In genomic region chr14:24426150-24426911, GRCh38 we compare ENCODE assay signal across 12 cellular contexts. TPM values are rescaled to one million over a fixed set of nuclear protein-coding genes. Genes with fewer than 3 reads are reported as not detected.
DNase-seq lines count a peak whose midpoint lies in the region; ATAC-seq and TF ChIP-seq lines count a peak whose summit lies in the region.
"Had no signal": no experiment of that assay in that cellular context is flagged by ENCODE, and none has a peak within 500 bp of the region (broad histone marks: within the 10 kb centered on the region; RNA-seq: fewer than 3 reads in every experiment).

No MANE protein-coding gene starts in this region.

- H3K27ac Mint-ChIP-seq in MCF 10A (ENCODE audit: low read depth, unreplicated experiment) = peak overlapping the region; percentile 80
- peak overlapping the region; percentile 76 for H3K27ac Mint-ChIP-seq in activated T-helper 1 cell treated with anti-CD3 and anti-CD28 coated beads, Interleukin-12 subunit alpha, Interleukin-12 subunit beta, Interleukin-2, Interleukin-4 antibody, amounts not matched to agents 30 ng/mL and 10 ng/mL and 1 ng/mL, durations not matched to agents 14 hours and 24 hours and 36 hours
- H3K27ac Mint-ChIP-seq: nephron progenitor cell; stimulated activated naive CD8-positive, alpha-beta T cell treated with anti-CD3 and anti-CD28 coated beads, Interleukin-15, amount 100 ng/mL, for 72 hours had no signal

- H3K4me1 Mint-ChIP-seq in MCF 10A (ENCODE audit: insufficient read depth, unreplicated experiment) = peaks cover 31% of the 10 kb centered on the region
- peaks cover 35% of the 10 kb centered on the region for H3K4me1 Mint-ChIP-seq in activated T-helper 1 cell treated with anti-CD3 and anti-CD28 coated beads, Interleukin-12 subunit alpha, Interleukin-12 subunit beta, Interleukin-2, Interleukin-4 antibody, amounts not matched to agents 30 ng/mL and 10 ng/mL and 1 ng/mL, durations not matched to agents 14 hours and 24 hours and 36 hours (ENCODE audit: low read depth)

- no peak for ATAC-seq in GM21786 (IDR thresholded peaks at IDR 0.05; ENCODE audit: unreplicated experiment)
- ATAC-seq: stimulated activated naive CD8-positive, alpha-beta T cell treated with anti-CD3 and anti-CD28 coated beads, Interleukin-15, amount 100 ng/mL, for 72 hours had no signal

- TF ChIP-seq CTCF in MCF 10A (IDR thresholded peaks at IDR 0.05; ENCODE audit: unreplicated experiment) = no peak
- no peak for TF ChIP-seq CTCF in breast epithelium (IDR thresholded peaks at IDR 0.05)
- no peak for TF ChIP-seq CTCF in stomach (IDR thresholded peaks at IDR 0.05)
- no peak for TF ChIP-seq CTCF in BE2C (IDR thresholded peaks at IDR 0.05; ENCODE audit: low read depth, low read length)

- WGBS in stomach, 5 donors = 42 to 66% (median 55%) methylated on average over 2 of the region's 2 CpGs

- H3K27ac ChIP-seq in breast epithelium = no peak overlapping the region
- H3K27ac ChIP-seq in stomach = peak overlapping the region; percentile 81 to 99 (median 98)

- H3K4me1 ChIP-seq in breast epithelium = peaks cover 6 to 7% of the 10 kb centered on the region in 2 donors
- H3K4me1 ChIP-seq in stomach = peaks cover 50 to 80% (median 59%) of the 10 kb centered on the region in 4 donors
- peaks cover 6% of the 10 kb centered on the region for H3K4me1 ChIP-seq in BE2C

- no peaks in the 10 kb centered on the region for H3K36me3 ChIP-seq in breast epithelium
- H3K36me3 ChIP-seq in stomach = peaks cover 0 to 3% (median 1%) of the 10 kb centered on the region in 4 donors
- H3K36me3 ChIP-seq in BE2C = no peaks in the 10 kb centered on the region
- H3K36me3 ChIP-seq: gastrocnemius medialis had no signal

- H3K9me3 ChIP-seq in breast epithelium = no peaks in the 10 kb centered on the region
- no peaks in the 10 kb centered on the region for H3K9me3 ChIP-seq in stomach
- H3K9me3 ChIP-seq in BE2C = no peaks in the 10 kb centered on the region
- H3K9me3 ChIP-seq: gastrocnemius medialis had no signal

- H3K27me3 Mint-ChIP-seq in MCF 10A (ENCODE audit: insufficient read depth, unreplicated experiment) = no peaks in the 10 kb centered on the region
- H3K27me3 Mint-ChIP-seq in activated T-helper 1 cell treated with anti-CD3 and anti-CD28 coated beads, Interleukin-12 subunit alpha, Interleukin-12 subunit beta, Interleukin-2, Interleukin-4 antibody, amounts not matched to agents 30 ng/mL and 10 ng/mL and 1 ng/mL, durations not matched to agents 14 hours and 24 hours and 36 hours (ENCODE audit: insufficient read depth) = no peaks in the 10 kb centered on the region
- H3K27me3 Mint-ChIP-seq: stimulated activated naive CD8-positive, alpha-beta T cell treated with anti-CD3 and anti-CD28 coated beads, Interleukin-15, amount 100 ng/mL, for 72 hours had no signal

- TF ChIP-seq EP300 in stomach (IDR thresholded peaks at IDR 0.05) = no peak

- no peak overlapping the region for H3K4me3 Mint-ChIP-seq in MCF 10A (ENCODE audit: unreplicated experiment)
- peak overlapping the region; percentile 34 for H3K4me3 Mint-ChIP-seq in activated T-helper 1 cell treated with anti-CD3 and anti-CD28 coated beads, Interleukin-12 subunit alpha, Interleukin-12 subunit beta, Interleukin-2, Interleukin-4 antibody, amounts not matched to agents 30 ng/mL and 10 ng/mL and 1 ng/mL, durations not matched to agents 14 hours and 24 hours and 36 hours
- H3K4me3 Mint-ChIP-seq: nephron progenitor cell; stimulated activated naive CD8-positive, alpha-beta T cell treated with anti-CD3 and anti-CD28 coated beads, Interleukin-15, amount 100 ng/mL, for 72 hours had no signal

- no TSS peak for BruUV-seq in MCF 10A (replicated peaks; lab: Mats Ljungman, UMichigan)

- no peak for DNase-seq in MCF 10A (ENCODE audit: unreplicated experiment)
- DNase-seq in breast epithelium (ENCODE audit: low spot score in 2 of 2) = no peak
- DNase-seq in activated T-helper 1 cell treated with anti-CD3 and anti-CD28 coated beads, Interleukin-12 subunit alpha, Interleukin-12 subunit beta, Interleukin-2, Interleukin-4 antibody, amounts not matched to agents 30 ng/mL and 10 ng/mL and 1 ng/mL, durations not matched to agents 14 hours and 24 hours and 36 hours (ENCODE audit: low spot score) = no peak
- peak; percentile 6 for DNase-seq in iPS-NIHi7 (ENCODE audit: extremely low spot score)
- no peak for DNase-seq in stomach
- no peak for DNase-seq in AML-193 (lab: John Stamatoyannopoulos, UW)
- DNase-seq in BE2C = no peak
- DNase-seq: gastrocnemius medialis; NCI-H1436 treated with DMSO at 0.1 percent for 48 hours; nephron progenitor cell; stimulated activated naive CD8-positive, alpha-beta T cell treated with anti-CD3 and anti-CD28 coated beads, Interleukin-15, amount 100 ng/mL, for 72 hours had no signal

- TF ChIP-seq POLR2A in breast epithelium (IDR thresholded peaks at IDR 0.05) (no peak), stomach (IDR thresholded peaks at IDR 0.05) (no peak)

- intact Hi-C loops in MCF 10A (cut with micrococcal nuclease) = no loop called here
- intact Hi-C loops in breast epithelium (cut with DNase I; ENCODE audit: low total_unique reads) = no loop called here
- intact Hi-C loops in activated T-helper 1 cell treated with anti-CD3 and anti-CD28 coated beads, Interleukin-12 subunit alpha, Interleukin-12 subunit beta, Interleukin-2, Interleukin-4 antibody, amounts not matched to agents 30 ng/mL and 10 ng/mL and 1 ng/mL, durations not matched to agents 14 hours and 24 hours and 36 hours (cut with micrococcal nuclease) = no loop called here
- intact Hi-C loops in stomach (cut with DNase I; ENCODE audit: low total_unique reads) = no loop called here

- no peaks in the 10 kb centered on the region for H3K9me3 Mint-ChIP-seq in MCF 10A (ENCODE audit: unreplicated experiment)
- no peaks in the 10 kb centered on the region for H3K9me3 Mint-ChIP-seq in activated T-helper 1 cell treated with anti-CD3 and anti-CD28 coated beads, Interleukin-12 subunit alpha, Interleukin-12 subunit beta, Interleukin-2, Interleukin-4 antibody, amounts not matched to agents 30 ng/mL and 10 ng/mL and 1 ng/mL, durations not matched to agents 14 hours and 24 hours and 36 hours
- H3K9me3 Mint-ChIP-seq: stimulated activated naive CD8-positive, alpha-beta T cell treated with anti-CD3 and anti-CD28 coated beads, Interleukin-15, amount 100 ng/mL, for 72 hours had no signal

- peaks cover 1% of the 10 kb centered on the region for H3K36me3 Mint-ChIP-seq in MCF 10A (ENCODE audit: insufficient read depth, unreplicated experiment)
- H3K36me3 Mint-ChIP-seq in activated T-helper 1 cell treated with anti-CD3 and anti-CD28 coated beads, Interleukin-12 subunit alpha, Interleukin-12 subunit beta, Interleukin-2, Interleukin-4 antibody, amounts not matched to agents 30 ng/mL and 10 ng/mL and 1 ng/mL, durations not matched to agents 14 hours and 24 hours and 36 hours (ENCODE audit: low read depth) = peaks cover 2% of the 10 kb centered on the region

- H3K27me3 ChIP-seq in breast epithelium (no peaks in the 10 kb centered on the region), stomach (no peaks in the 10 kb centered on the region), BE2C (no peaks in the 10 kb centered on the region)
- H3K27me3 ChIP-seq: gastrocnemius medialis had no signal

- POLR2A ChIA-PET in MCF 10A (lab: Yijun Ruan, JAX) = interaction anchor here (0.6 to 2.9 kb wide), 12 partner anchors 8 to 237 kb away, joined by 3 to 15 read pairs (median 4); partner anchors contain the start of gene SDR39U1

- H3K4me3 ChIP-seq in breast epithelium = no peak overlapping the region
- no peak overlapping the region for H3K4me3 ChIP-seq in stomach
- H3K4me3 ChIP-seq in BE2C (ENCODE audit: low read depth, low read length) = no peak overlapping the region
- H3K4me3 ChIP-seq: gastrocnemius medialis had no signal

- CTCF ChIA-PET in MCF 10A (lab: Yijun Ruan, JAX) = interaction anchor here (1.2 to 12.0 kb wide), 8 partner anchors 10 to 93 kb away, joined by 3 to 626 read pairs (median 4); partner anchors contain the start of genes ADCY4 and RIPK3

RNA-seq across cellular contexts. Expression of gene CBLN3, which starts 3.1 kb away (rescaled TPM):
- total RNA-seq in MCF 10A (2022) (2.4 TPM in 2 replicates), breast epithelium (1 to 10 TPM; 1.6 to 3.8 (median 2.3) TPM), stomach (1 to 10 TPM in 3 of 5 donors, not detected in 2; 2.0 to 4.2 (median 3.8) TPM)
- 5.2 and 5.5 TPM in 2 replicates for total RNA-seq in activated T-helper 1 cell treated with anti-CD3 and anti-CD28 coated beads, Interleukin-12 subunit alpha, Interleukin-12 subunit beta, Interleukin-2, Interleukin-4 antibody, amounts not matched to agents 30 ng/mL and 10 ng/mL and 1 ng/mL, durations not matched to agents 14 hours and 24 hours and 36 hours
- polyA plus RNA-seq in stomach = 1 to 10 TPM in 2 of 3 donors, under 1 TPM in 1; 0.81 to 2.1 (median 1.4) TPM
- 0.62 TPM for polyA plus RNA-seq in BE2C (2012; ENCODE audit: insufficient read depth, insufficient read length, low read depth)

RNA-seq across cellular contexts. Expression of gene KHNYN, which starts 3.4 kb away (rescaled TPM):
- total RNA-seq in MCF 10A (2022) (63.0 TPM in 2 replicates), breast epithelium (10 to 100 TPM; 48.5 to 68.1 (median 63.9) TPM), stomach (100 to 1,000 TPM in 1 of 5 donors, 10 to 100 TPM in 4; 63.4 to 348 (median 77.2) TPM)
- total RNA-seq in activated T-helper 1 cell treated with anti-CD3 and anti-CD28 coated beads, Interleukin-12 subunit alpha, Interleukin-12 subunit beta, Interleukin-2, Interleukin-4 antibody, amounts not matched to agents 30 ng/mL and 10 ng/mL and 1 ng/mL, durations not matched to agents 14 hours and 24 hours and 36 hours = 65.9 and 72.0 TPM in 2 replicates
- 10 to 100 TPM; 13.9 to 23.4 (median 22.9) TPM for polyA plus RNA-seq in stomach
- 26.1 TPM for polyA plus RNA-seq in BE2C (2012; ENCODE audit: insufficient read depth, insufficient read length, low read depth)

RNA-seq across cellular contexts. Expression of gene SDR39U1, which starts 16.2 kb away (rescaled TPM):
- total RNA-seq in MCF 10A (2022) = 53.2 and 58.7 TPM in 2 replicates
- total RNA-seq in breast epithelium = 10 to 100 TPM; 42.1 to 63.4 (median 53.4) TPM
- 41.5 and 48.0 TPM in 2 replicates for total RNA-seq in activated T-helper 1 cell treated with anti-CD3 and anti-CD28 coated beads, Interleukin-12 subunit alpha, Interleukin-12 subunit beta, Interleukin-2, Interleukin-4 antibody, amounts not matched to agents 30 ng/mL and 10 ng/mL and 1 ng/mL, durations not matched to agents 14 hours and 24 hours and 36 hours
- 10 to 100 TPM; 10.8 to 71.2 (median 42.4) TPM for total RNA-seq in stomach
- 10 to 100 TPM; 37.0 to 64.8 (median 41.8) TPM for polyA plus RNA-seq in stomach
- 157 TPM for polyA plus RNA-seq in BE2C (2012; ENCODE audit: insufficient read depth, insufficient read length, low read depth)

RNA-seq across cellular contexts. Expression of gene NYNRIN, which starts 27.5 kb away (rescaled TPM):
- total RNA-seq in MCF 10A (2022) (not detected in 2 replicates), breast epithelium (1 to 10 TPM; 6.4 to 8.2 (median 7.7) TPM), stomach (10 to 100 TPM in 2 of 5 donors, 1 to 10 TPM in 3; 2.9 to 16.0 (median 8.1) TPM)
- 0.02 TPM in 1 of 2 replicates, not detected in the other for total RNA-seq in activated T-helper 1 cell treated with anti-CD3 and anti-CD28 coated beads, Interleukin-12 subunit alpha, Interleukin-12 subunit beta, Interleukin-2, Interleukin-4 antibody, amounts not matched to agents 30 ng/mL and 10 ng/mL and 1 ng/mL, durations not matched to agents 14 hours and 24 hours and 36 hours
- 1 to 10 TPM; 2.3 to 3.3 (median 2.3) TPM for polyA plus RNA-seq in stomach
- 11.9 TPM for polyA plus RNA-seq in BE2C (2012; ENCODE audit: insufficient read depth, insufficient read length, low read depth)

RNA-seq across cellular contexts. Expression of gene NFATC4, which starts 58.3 kb away (rescaled TPM):
- total RNA-seq in MCF 10A (2022) (0.23 and 1.7 TPM in 2 replicates), breast epithelium (10 to 100 TPM; 28.6 to 67.2 (median 32.8) TPM), stomach (10 to 100 TPM; 20.1 to 64.8 (median 33.0) TPM)
- total RNA-seq in activated T-helper 1 cell treated with anti-CD3 and anti-CD28 coated beads, Interleukin-12 subunit alpha, Interleukin-12 subunit beta, Interleukin-2, Interleukin-4 antibody, amounts not matched to agents 30 ng/mL and 10 ng/mL and 1 ng/mL, durations not matched to agents 14 hours and 24 hours and 36 hours = not detected in 2 replicates
- polyA plus RNA-seq in stomach = 100 to 1,000 TPM in 1 of 3 donors, 10 to 100 TPM in 2; 71.4 to 119 (median 99.0) TPM
- polyA plus RNA-seq in BE2C (2012; ENCODE audit: insufficient read depth, insufficient read length, low read depth) = 388 TPM

Comparison
In these comparisons a context has a peak if more than half of its experiments do, and no peak if none do; other contexts are left out.
1. H3K27ac ChIP-seq: peak in stomach (5 of 5); none in breast epithelium (0 of 2).